15 cellular contexts compared by ENCODE assay signal in genomic region chr2:196229013-196229412, GRCh38. TPM values are rescaled to one million over a fixed set of nuclear protein-coding genes. Genes with fewer than 3 reads are reported as not detected.
A peak's percentile ranks its signal among the peaks of the same experiment; 100 is the strongest.
DNase-seq lines count a peak whose midpoint lies in the region; ATAC-seq and TF ChIP-seq lines count a peak whose summit lies in the region.
"Had no signal": no experiment of that assay in that cellular context is flagged by ENCODE, and none has a peak within 500 bp of the region (broad histone marks: within the 10 kb centered on the region; RNA-seq: fewer than 3 reads in every experiment).

No MANE protein-coding gene starts in this region.

- no peaks in the 10 kb centered on the region for H3K27me3 Mint-ChIP-seq in activated T-cell treated with anti-CD3 and anti-CD28 coated beads, Interleukin-2, amount 50 U/mL, for 72 hours (ENCODE audit: low read depth)
- H3K27me3 Mint-ChIP-seq in dendritic cell treated with granulocyte-macrophage colony-stimulating factor and Interleukin-4, amounts not matched to agents 40 ng/mL and 50 ng/mL, for 4 days = no peaks in the 10 kb centered on the region
- H3K27me3 Mint-ChIP-seq in type B pancreatic cell = no peaks in the 10 kb centered on the region

- no peaks in the 10 kb centered on the region for H3K9me3 ChIP-seq in SK-N-SH
- H3K9me3 ChIP-seq: MG63, uterus had no signal

- H3K9me3 Mint-ChIP-seq in activated T-cell treated with anti-CD3 and anti-CD28 coated beads, Interleukin-2, amount 50 U/mL, for 72 hours = peaks cover 0 to 1% of the 10 kb centered on the region in 2 donors
- no peaks in the 10 kb centered on the region for H3K9me3 Mint-ChIP-seq in dendritic cell treated with granulocyte-macrophage colony-stimulating factor and Interleukin-4, amounts not matched to agents 40 ng/mL and 50 ng/mL, for 4 days
- no peaks in the 10 kb centered on the region for H3K9me3 Mint-ChIP-seq in type B pancreatic cell
- H3K9me3 Mint-ChIP-seq: brain had no signal

- peaks cover 0 to 58% of the 10 kb centered on the region in 2 experiments for H3K36me3 ChIP-seq in SK-N-SH (replicated peaks in 1 of 2; ENCODE audit: control insufficient read depth in 1 of 2, insufficient read depth in 2 of 2, low read length in 1 of 2)
- H3K36me3 ChIP-seq: uterus had no signal

- H4K20me1 ChIP-seq in SK-N-SH (ENCODE audit: insufficient read depth) = no peaks in the 10 kb centered on the region

- peaks cover 97% of the 10 kb centered on the region for H3K4me1 Mint-ChIP-seq in activated T-cell treated with anti-CD3 and anti-CD28 coated beads, Interleukin-2, amount 50 U/mL, for 72 hours (ENCODE audit: low read depth)
- H3K4me1 Mint-ChIP-seq in dendritic cell treated with granulocyte-macrophage colony-stimulating factor and Interleukin-4, amounts not matched to agents 40 ng/mL and 50 ng/mL, for 4 days (ENCODE audit: low read depth) = peaks cover 33% of the 10 kb centered on the region
- peaks cover 4% of the 10 kb centered on the region for H3K4me1 Mint-ChIP-seq in type B pancreatic cell (ENCODE audit: unreplicated experiment)

- no peak overlapping the region for H3K4me3 ChIP-seq in SK-N-SH (ENCODE audit: low read depth in 2 of 2, low read length in 1 of 2)
- H3K4me3 ChIP-seq: MG63, uterus had no signal

- no peak for TF ChIP-seq EP300 in SK-N-SH (IDR thresholded peaks at IDR 0.05; ENCODE audit: borderline replicate concordance in 1 of 2, low read depth in 1 of 2, low read length in 1 of 2)

- ATAC-seq in activated T-cell treated with anti-CD3 and anti-CD28 coated beads, Interleukin-2, amount 50 U/mL, for 72 hours (replicated peaks in 1 of 2) = no peak
- no peak for ATAC-seq in left cardiac atrium

- TF ChIP-seq RAD21 in SK-N-SH (IDR thresholded peaks at IDR 0.05; ENCODE audit: low read length) = no peak

- WGBS in SK-N-SH (ENCODE audit: low lambda C conversion rate) = 82% methylated on average over 3 of the region's 3 CpGs

- no peak overlapping the region for H2AFZ ChIP-seq in SK-N-SH (ENCODE audit: low read depth)

- POLR2A ChIA-PET in SK-N-SH (lab: Yijun Ruan, JAX) = no interaction called here

- peaks cover 25% of the 10 kb centered on the region for H3F3A ChIP-seq in SK-N-SH (replicated peaks; ENCODE audit: insufficient read depth)

- peak overlapping the region; percentile 63 for H3K27ac Mint-ChIP-seq in activated T-cell treated with anti-CD3 and anti-CD28 coated beads, Interleukin-2, amount 50 U/mL, for 72 hours
- H3K27ac Mint-ChIP-seq in dendritic cell treated with granulocyte-macrophage colony-stimulating factor and Interleukin-4, amounts not matched to agents 40 ng/mL and 50 ng/mL, for 4 days = peak overlapping the region; percentile 19
- H3K27ac Mint-ChIP-seq in type B pancreatic cell = peak overlapping the region; percentile 57
- H3K27ac Mint-ChIP-seq: brain had no signal

- no peaks in the 10 kb centered on the region for H3K27me3 ChIP-seq in SK-N-SH (ENCODE audit: insufficient read depth)
- H3K27me3 ChIP-seq: MG63, uterus had no signal

- DNase-seq in activated T-cell treated with anti-CD3 and anti-CD28 coated beads, Interleukin-2, amount 50 U/mL, for 72 hours = no peak
- no peak for DNase-seq in activated T-cell treated with anti-CD3 and anti-CD28 coated beads, Interleukin-2, amount 50 U/mL, for 1 hour
- DNase-seq in OCI-M1 (lab: John Stamatoyannopoulos, UW) (peak; percentile 57), type B pancreatic cell (ENCODE audit: extremely low spot score, unreplicated experiment) (no peak), SK-N-SH (no peak), left cardiac atrium (no peak)
- DNase-seq in effector CD8-positive, alpha-beta T cell (lab: John Stamatoyannopoulos, UW) = no peak
- DNase-seq: effector CD4-positive, alpha-beta T cell; mesenchymal stem cell; MG63; occipital lobe; stimulated activated CD4-positive, alpha-beta T cell treated with anti-CD3 and anti-CD28 coated beads, Interleukin-4, amount 100 ng/mL, for 4 hours; uterus had no signal

- H3K79me2 ChIP-seq in SK-N-SH (ENCODE audit: insufficient read depth) = peaks cover 16% of the 10 kb centered on the region

- H3K36me3 Mint-ChIP-seq in activated T-cell treated with anti-CD3 and anti-CD28 coated beads, Interleukin-2, amount 50 U/mL, for 72 hours (ENCODE audit: insufficient read depth in 2 of 2) = peaks cover 4 to 13% of the 10 kb centered on the region in 2 donors
- H3K36me3 Mint-ChIP-seq in dendritic cell treated with granulocyte-macrophage colony-stimulating factor and Interleukin-4, amounts not matched to agents 40 ng/mL and 50 ng/mL, for 4 days (ENCODE audit: low read depth) = no peaks in the 10 kb centered on the region
- peaks cover 4% of the 10 kb centered on the region for H3K36me3 Mint-ChIP-seq in type B pancreatic cell

- H3K4me3 Mint-ChIP-seq in activated T-cell treated with anti-CD3 and anti-CD28 coated beads, Interleukin-2, amount 50 U/mL, for 72 hours = peak overlapping the region; percentile 51 to 55
- no peak overlapping the region for H3K4me3 Mint-ChIP-seq in dendritic cell treated with granulocyte-macrophage colony-stimulating factor and Interleukin-4, amounts not matched to agents 40 ng/mL and 50 ng/mL, for 4 days
- H3K4me3 Mint-ChIP-seq in type B pancreatic cell = no peak overlapping the region
- H3K4me3 Mint-ChIP-seq: brain had no signal

- H3K9me2 ChIP-seq in SK-N-SH = no peaks in the 10 kb centered on the region

- intact Hi-C loops in dendritic cell treated with granulocyte-macrophage colony-stimulating factor and Interleukin-4, amounts not matched to agents 40 ng/mL and 50 ng/mL, for 4 days (cut with micrococcal nuclease) = no loop called here
- intact Hi-C loops in left cardiac atrium (cut with DNase I) = no loop called here

- peaks cover 0 to 32% of the 10 kb centered on the region in 2 experiments; a peak in 3 of 4 replicates for H3K4me1 ChIP-seq in SK-N-SH (ENCODE audit: control insufficient read depth in 1 of 2, insufficient read depth in 2 of 2, low read depth in 1 of 2, low read length in 1 of 2)
- H3K4me1 ChIP-seq: uterus had no signal

- no peak overlapping the region for H3K4me2 ChIP-seq in SK-N-SH

- TF ChIP-seq CTCF in type B pancreatic cell (conservative IDR thresholded peaks at IDR 0.05) = no peak
- TF ChIP-seq CTCF in SK-N-SH (IDR thresholded peaks at IDR 0.05) = no peak

- CTCF ChIA-PET in SK-N-SH (lab: Yijun Ruan, JAX) = interaction anchor here (0.7 kb wide), 1 partner anchor 86 kb away, joined by 3 read pairs; no protein-coding TSS in a partner anchor

- H3K27ac ChIP-seq in SK-N-SH (ENCODE audit: low read depth in 2 of 2, low read length in 1 of 2) = no peak overlapping the region; a peak in 1 of 4 replicates
- H3K27ac ChIP-seq: uterus had no signal

- H3K9ac ChIP-seq in SK-N-SH = no peak overlapping the region

TF ChIP-seq in SK-N-SH, 30 proteins besides CTCF, POLR2A, EP300 and RAD21 (continues in another document):
- TF ChIP-seq NFIC (IDR thresholded peaks at IDR 0.05; ENCODE audit: borderline replicate concordance) (no peak), USF2 (IDR thresholded peaks at IDR 0.05; ENCODE audit: borderline replicate concordance, low read depth, low read length) (no peak), TCF12 (IDR thresholded peaks at IDR 0.05) (no peak), FOXM1 (IDR thresholded peaks at IDR 0.05; ENCODE audit: low read depth) (no peak), TEAD4 (IDR thresholded peaks at IDR 0.05; ENCODE audit: borderline replicate concordance, insufficient read depth) (no peak), IRF3 (IDR thresholded peaks at IDR 0.05; ENCODE audit: low read depth, low read length) (no peak), YY1 (IDR thresholded peaks at IDR 0.05; ENCODE audit: low read depth) (no peak), FOXJ3 (CRISPR knock-in tag; IDR thresholded peaks at IDR 0.05) (no peak), POLR2AphosphoS5 (IDR thresholded peaks at IDR 0.05; ENCODE audit: low read depth, low read length) (no peak), GATA2 (CRISPR knock-in tag; IDR thresholded peaks at IDR 0.05) (no peak), EZH2phosphoT487 (IDR thresholded peaks at IDR 0.05; ENCODE audit: borderline replicate concordance, low read depth) (no peak)

RNA-seq across cellular contexts. Expression of gene STK17B, which starts 57.6 kb away (rescaled TPM):
- total RNA-seq in activated T-cell treated with anti-CD3 and anti-CD28 coated beads, Interleukin-2, amount 50 U/mL, for 72 hours = 100 to 1,000 TPM; 279 to 280 TPM
- total RNA-seq in type B pancreatic cell (ENCODE audit: low replicate concordance) (20.0 and 27.2 TPM in 2 replicates), left cardiac atrium (10 to 100 TPM; 11.2 to 11.5 TPM)
- polyA plus RNA-seq in SK-N-SH (2012; rRNA removed) = 5.1 and 6.1 TPM in 2 replicates
- polyA plus RNA-seq in SK-N-SH (2012; cell fraction: cytosol; rRNA removed) = 6.4 and 7.7 TPM in 2 replicates
- 4.8 and 9.5 TPM in 2 replicates for polyA plus RNA-seq in SK-N-SH (2012; cell fraction: nucleus; rRNA removed)

Comparison
In these comparisons a context has a peak if more than half of its experiments do, and no peak if none do; other contexts are left out.
1. H3K4me3 Mint-ChIP-seq: peak in activated T-cell treated with anti-CD3 and anti-CD28 coated beads, Interleukin-2, amount 50 U/mL, for 72 hours (2 of 2); none in dendritic cell treated with granulocyte-macrophage colony-stimulating factor and Interleukin-4, amounts not matched to agents 40 ng/mL and 50 ng/mL, for 4 days (single experiment) and type B pancreatic cell (single experiment).
2. Peak in every context shown above with its lines, with median percentiles within 50 percentile points of each other: H3K27ac Mint-ChIP-seq.